In the genomic region with DNA sequence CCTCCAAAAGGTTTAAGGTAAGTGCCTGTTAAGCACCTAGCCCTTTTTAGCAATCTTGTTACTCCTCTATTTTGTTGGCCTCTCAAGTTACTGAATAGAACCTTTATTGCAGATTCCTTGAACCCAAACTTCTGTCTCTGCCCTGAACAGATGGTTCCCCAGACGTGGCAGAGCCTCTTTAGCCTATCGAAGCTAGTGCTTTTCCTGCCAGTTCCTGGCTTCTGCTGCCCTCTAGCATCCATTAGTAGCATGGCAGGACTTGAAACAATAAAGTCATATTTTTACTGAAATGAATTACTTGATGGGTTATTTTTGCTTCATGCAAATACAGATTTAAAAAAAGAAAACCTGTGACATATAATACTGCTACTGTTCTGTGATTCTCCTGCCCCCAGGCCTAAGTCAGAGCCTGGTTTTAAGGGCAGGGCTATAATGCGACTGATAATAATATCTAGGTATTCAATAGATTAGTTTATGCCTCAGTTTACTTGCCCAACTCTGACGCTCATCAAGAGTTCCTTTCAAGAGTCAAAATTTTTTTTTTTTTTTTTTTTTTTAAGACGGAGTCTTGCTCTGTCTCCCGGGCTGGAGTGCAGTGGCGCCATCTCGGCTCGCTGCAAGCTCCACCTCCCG, we compare ENCODE assay signal across 8 cellular contexts.
DNase-seq lines count a peak whose midpoint lies in the region; FAIRE-seq and TF ChIP-seq lines count a peak whose summit lies in the region.

No MANE protein-coding gene starts in this region.

- no peaks in the 10 kb centered on the region for H3K36me3 ChIP-seq in OCI-LY7 (ENCODE audit: insufficient read depth, low read length)

- no peaks in the 10 kb centered on the region for H3K9me2 ChIP-seq in OCI-LY7 (ENCODE audit: insufficient read depth, low read length)

- H3K4me3 ChIP-seq in OCI-LY7 (ENCODE audit: low read depth, low read length, poor library complexity, severe bottlenecking), result no peak overlapping the region

- H4K20me1 ChIP-seq in OCI-LY7 (ENCODE audit: insufficient read depth, low read length), result no peaks in the 10 kb centered on the region

- H3K4me2 ChIP-seq in OCI-LY7 (ENCODE audit: low read length), result peak overlapping the region; percentile 12; the same call in 1 of the 2 replicates

- intact Hi-C loops in OCI-LY7 (cut with micrococcal nuclease; ENCODE audit: unreplicated experiment) (loop anchor here (10.0 kb wide), 1 partner anchor 455 kb away; no protein-coding TSS in a partner anchor), head of caudate nucleus (cut with DNase I) (no loop called here)

- no peaks in the 10 kb centered on the region for H3K9me3 ChIP-seq in OCI-LY7 (ENCODE audit: low read length)

- POLR2A ChIA-PET in OCI-LY7 (lab: Charles Lee), result interaction anchor here (0.5 to 0.7 kb wide), 5 partner anchors 54 to 1725 kb away, joined by 3 to 12 read pairs (median 4); no protein-coding TSS in a partner anchor

- FAIRE-seq in H54 (lab: Jason Lieb, UNC), result peak; percentile 95

- peak; percentile 70 for DNase-seq in SKM-1 treated with dmso at 0.1 percent for 144 hours (lab: John Stamatoyannopoulos, UW; ENCODE audit: unreplicated experiment)
- no peak for DNase-seq in SKM-1 (lab: John Stamatoyannopoulos, UW; ENCODE audit: unreplicated experiment)
- peak; percentile 52 for DNase-seq in H54 (ENCODE audit: insufficient read length, low spot score)
- peak; percentile 14 for DNase-seq in KG1 (lab: John Stamatoyannopoulos, UW)
- DNase-seq in OCI-LY7 (ENCODE audit: low spot score), result peak; percentile 69
- peak; percentile 17 for DNase-seq in activated naive CD4-positive, alpha-beta T cell treated with anti-CD3 and anti-CD28 coated beads, Interleukin-2, amount 50 U/mL, for 16 hours
- peak in 39 of 42 donors; percentile 5 to 77 (median 49) for DNase-seq in head of caudate nucleus
- DNase-seq in putamen (ENCODE audit: low spot score), result peak; percentile 33

- CTCF ChIA-PET in OCI-LY7 (lab: Charles Lee; ENCODE audit: unreplicated experiment), result interaction anchor here (0.6 to 1.7 kb wide), 2 partner anchors 13 to 115 kb away, joined by 3 to 4 read pairs; no protein-coding TSS in a partner anchor

- H2AFZ ChIP-seq in OCI-LY7 (ENCODE audit: low read length), result peak overlapping the region; percentile 66; the same call in 1 of the 2 replicates

- no peak for TF ChIP-seq POLR2A in H54 (IDR thresholded peaks at IDR 0.05; ENCODE audit: low read depth, low read length)

- no TSS peak for BruUV-seq in OCI-LY7 (replicated peaks; lab: Mats Ljungman, UMichigan)

- H3K79me2 ChIP-seq in OCI-LY7 (ENCODE audit: insufficient read depth, low read depth, low read length), result no peaks in the 10 kb centered on the region

- peaks cover 8% of the 10 kb centered on the region for H3K4me1 ChIP-seq in OCI-LY7 (ENCODE audit: insufficient read depth, low read length, poor library complexity, severe bottlenecking)

- TF ChIP-seq CTCF in OCI-LY7 (conservative IDR thresholded peaks at IDR 0.05; ENCODE audit: low read length), result peak; percentile 96

- no peak overlapping the region for H3K27ac ChIP-seq in OCI-LY7 (ENCODE audit: low read depth, low read length, poor library complexity, severe bottlenecking)
